Comparison of ENCODE assay signal across 19 cellular contexts in genomic region chr14:36944307-36945010, GRCh38.
A peak's percentile ranks its signal among the peaks of the same experiment; 100 is the strongest.
DNase-seq lines count a peak whose midpoint lies in the region; ATAC-seq, FAIRE-seq and TF ChIP-seq lines count a peak whose summit lies in the region.
"Had no signal": no experiment of that assay in that cellular context is flagged by ENCODE, and none has a peak within 500 bp of the region (broad histone marks: within the 10 kb centered on the region; RNA-seq: fewer than 3 reads in every experiment).

No MANE protein-coding gene starts in this region.

- peak overlapping the region; percentile 66 for H2AK5ac ChIP-seq in IMR-90 (ENCODE audit: low read depth, low read length)

- H3K4me1 ChIP-seq in IMR-90 (ENCODE audit: control insufficient read depth, insufficient read depth, low read length): peaks cover 5% of the 10 kb centered on the region

- no CpG with 5 or more reads among the region's 5 CpGs for WGBS in IMR-90 (ENCODE audit: extremely low coverage in 2 of 2, insufficient read length in 1 of 2), 2 experiments

- peak overlapping the region; percentile 38 for H2BK20ac ChIP-seq in IMR-90 (ENCODE audit: low read depth, low read length)

- H3K27me3 Mint-ChIP-seq in glutamatergic neuron (ENCODE audit: unreplicated experiment): peaks cover 3% of the 10 kb centered on the region
- H3K27me3 Mint-ChIP-seq: IgD-negative memory B cell had no signal

- H3K14ac ChIP-seq in IMR-90 (replicated peaks; ENCODE audit: low read depth, low read length): peak overlapping the region; percentile 50; the same call in 1 of the 2 replicates

- in situ Hi-C loops in IMR-90 (cut with MboI; ENCODE audit: low sequenced_read_pairs): no loop called here
- in situ Hi-C loops in astrocyte of the spinal cord (cut with HindIII; ENCODE audit: low sequenced_read_pairs): no loop called here

- H3K4ac ChIP-seq in IMR-90 (ENCODE audit: low read depth, low read length): peak overlapping the region; percentile 56

- FAIRE-seq in GM12892 (lab: Jason Lieb, UNC): no peak
- FAIRE-seq: H1, islet of Langerhans had no signal

- H3K27me3 ChIP-seq in BJ (ENCODE audit: control insufficient read depth, insufficient read depth, low read length): no peaks in the 10 kb centered on the region
- H3K27me3 ChIP-seq in IMR-90 (ENCODE audit: control insufficient read depth, insufficient read depth, low read length): no peaks in the 10 kb centered on the region

- H3K4me3 Mint-ChIP-seq in glutamatergic neuron (ENCODE audit: unreplicated experiment): peak overlapping the region; percentile 30
- H3K4me3 Mint-ChIP-seq: IgD-negative memory B cell; nephron; T-helper 1 cell treated with Interleukin-12 subunit alpha and Interleukin-12 subunit beta and Interleukin-4 antibody, amounts not matched to agents 30 μg/mL and 1 μg/mL, for 36 hours had no signal

- H3K36me3 ChIP-seq in BJ (ENCODE audit: control insufficient read depth, insufficient read depth, low read length) (no peaks in the 10 kb centered on the region), IMR-90 (ENCODE audit: control insufficient read depth, insufficient read depth, low read length) (no peaks in the 10 kb centered on the region)

- ATAC-seq in IMR-90 (ENCODE audit: low read depth) (peak; percentile 85), HG03135 (IDR thresholded peaks at IDR 0.05; ENCODE audit: unreplicated experiment) (no peak)
- ATAC-seq: activated naive CD4-positive, alpha-beta T cell treated with anti-CD3 and anti-CD28 coated beads, Interleukin-2, amount 50 U/mL, for 72 hours had no signal

- no peak overlapping the region for H3K9ac ChIP-seq in IMR-90 (ENCODE audit: low read depth, low read length)

- intact Hi-C loops in IMR-90 (cut with micrococcal nuclease): loop anchor here (2.0 to 5.0 kb wide), 4 partner anchors 178 to 1062 kb away; no protein-coding TSS in a partner anchor

- H4K8ac ChIP-seq in IMR-90 (ENCODE audit: low read depth in 2 of 2, low read length in 2 of 2): 0 out of 4 replicates have a peak overlapping the region, but pooled peaks have one; percentile 25 to 57

- no TSS peak for BruUV-seq in IMR-90 (replicated peaks; lab: Mats Ljungman, UMichigan)

- H3K4me3 ChIP-seq in BJ (ENCODE audit: low read depth, low read length): no peak overlapping the region
- no peak overlapping the region for H3K4me3 ChIP-seq in IMR-90 (ENCODE audit: insufficient read depth, low read depth, low read length)
- no peak overlapping the region for H3K4me3 ChIP-seq in astrocyte of the spinal cord (ENCODE audit: low read depth, low read length)

- DNase-seq in BJ (ENCODE audit: low read depth): peak; percentile 28
- DNase-seq in IMR-90: peak; percentile 79
- peak; percentile 17 for DNase-seq in astrocyte of the spinal cord (ENCODE audit: low read depth, low spot score)
- no peak for DNase-seq in glutamatergic neuron
- DNase-seq in hippocampal formation (lab: John Stamatoyannopoulos, UW): no peak
- no peak for DNase-seq in occipital lobe (lab: John Stamatoyannopoulos, UW)
- no peak for DNase-seq in GM12892 (ENCODE audit: insufficient read length)
- DNase-seq: activated CD4-positive, alpha-beta T cell treated with anti-CD3 and anti-CD28 coated beads for 1 hour; C1 segment of cervical spinal cord; DND-41; stimulated activated CD4-positive, alpha-beta T cell treated with anti-CD3 and anti-CD28 coated beads, Interleukin-2, amount 100 ng/mL, for 24 hours; substantia nigra had no signal

- H3K9me1 ChIP-seq in IMR-90 (ENCODE audit: insufficient read depth, low read length): peaks cover 9% of the 10 kb centered on the region

- TF ChIP-seq POLR2A in IMR-90 (IDR thresholded peaks at IDR 0.05; ENCODE audit: low read depth, low read length) (no peak), GM12892 (IDR thresholded peaks at IDR 0.05; ENCODE audit: low read depth, low read length) (no peak)

- H3K18ac ChIP-seq in IMR-90 (ENCODE audit: low read depth, low read length): no peak overlapping the region

- peak overlapping the region; percentile 16 for H4K91ac ChIP-seq in IMR-90 (ENCODE audit: insufficient read depth, low read depth, low read length)

- H3K9me3 Mint-ChIP-seq in glutamatergic neuron (ENCODE audit: unreplicated experiment): no peaks in the 10 kb centered on the region
- H3K9me3 Mint-ChIP-seq: activated naive CD4-positive, alpha-beta T cell treated with anti-CD3 and anti-CD28 coated beads, Interleukin-2, amount 50 U/mL, for 72 hours; IgD-negative memory B cell; nephron; T-helper 1 cell treated with Interleukin-12 subunit alpha and Interleukin-12 subunit beta and Interleukin-4 antibody, amounts not matched to agents 30 μg/mL and 1 μg/mL, for 36 hours had no signal

- H3K79me1 ChIP-seq in IMR-90 (ENCODE audit: low read depth in 1 of 2, low read length in 2 of 2): no peaks in the 10 kb centered on the region; a peak in 1 of 4 replicates

- H3K4me1 Mint-ChIP-seq in glutamatergic neuron (ENCODE audit: low read depth, unreplicated experiment): peaks cover 8% of the 10 kb centered on the region
- H3K4me1 Mint-ChIP-seq: IgD-negative memory B cell, nephron had no signal

- TF ChIP-seq CTCF in BJ (IDR thresholded peaks at IDR 0.05; ENCODE audit: insufficient read depth, low read depth, low read length) (no peak), IMR-90 (conservative IDR thresholded peaks at IDR 0.05; ENCODE audit: low read depth, low read length) (no peak), astrocyte of the spinal cord (IDR thresholded peaks at IDR 0.05; ENCODE audit: low read depth, low read length) (no peak), glutamatergic neuron (IDR thresholded peaks at IDR 0.05; ENCODE audit: partially characterized antibody, unreplicated experiment) (no peak)

- H3K36me3 Mint-ChIP-seq in glutamatergic neuron (ENCODE audit: unreplicated experiment): no peaks in the 10 kb centered on the region
- H3K36me3 Mint-ChIP-seq: activated naive CD4-positive, alpha-beta T cell treated with anti-CD3 and anti-CD28 coated beads, Interleukin-2, amount 50 U/mL, for 72 hours; IgD-negative memory B cell had no signal

- H3K27ac Mint-ChIP-seq in glutamatergic neuron (ENCODE audit: unreplicated experiment): no peak overlapping the region
- H3K27ac Mint-ChIP-seq: activated naive CD4-positive, alpha-beta T cell treated with anti-CD3 and anti-CD28 coated beads, Interleukin-2, amount 50 U/mL, for 72 hours; IgD-negative memory B cell; nephron; T-helper 1 cell treated with Interleukin-12 subunit alpha and Interleukin-12 subunit beta and Interleukin-4 antibody, amounts not matched to agents 30 μg/mL and 1 μg/mL, for 36 hours had no signal

- peak overlapping the region; percentile 65 for H2BK120ac ChIP-seq in IMR-90 (ENCODE audit: low read depth, low read length)

- H3K23ac ChIP-seq in IMR-90 (ENCODE audit: low read depth, low read length): peak overlapping the region; percentile 32; the same call in 1 of the 2 replicates

- CTCF ChIA-PET in BJ (lab: Yijun Ruan, JAX) (interaction anchor here (2.5 kb wide), 1 partner anchor 12 kb away, joined by 7 read pairs; no protein-coding TSS in a partner anchor), IMR-90 (lab: Yijun Ruan, JAX) (interaction anchor here (1.5 kb wide), 1 partner anchor 173 kb away, joined by 3 read pairs; no protein-coding TSS in a partner anchor)

- peak overlapping the region; percentile 77 for H2AK9ac ChIP-seq in IMR-90 (replicated peaks; ENCODE audit: low read depth, low read length, poor library complexity)

- peak overlapping the region; percentile 34 for H2AFZ ChIP-seq in IMR-90 (replicated peaks; ENCODE audit: low read length, poor library complexity)

- no peak for TF ChIP-seq RAD21 in IMR-90 (IDR thresholded peaks at IDR 0.05; ENCODE audit: low read length)

- H4K5ac ChIP-seq in IMR-90 (ENCODE audit: low read depth, low read length): no peak overlapping the region

- H3K9me3 ChIP-seq in IMR-90 (ENCODE audit: control insufficient read depth, insufficient read depth, low read length): no peaks in the 10 kb centered on the region

- no peaks in the 10 kb centered on the region for H4K20me1 ChIP-seq in IMR-90 (ENCODE audit: insufficient read depth, low read length)

- POLR2A ChIA-PET in BJ (lab: Charles Lee) (no interaction called here), IMR-90 (lab: Charles Lee; ENCODE audit: unreplicated experiment) (no interaction called here)

- dilution Hi-C loops in IMR-90 (cut with HindIII; ENCODE audit: low sequenced_read_pairs, unreplicated experiment): no loop called here

- H3K56ac ChIP-seq in IMR-90 (ENCODE audit: extremely low read depth, insufficient read depth, low read length): peak overlapping the region; percentile 40; the same call in 1 of the 2 replicates

- peak overlapping the region; percentile 28; the same call in 1 of the 3 replicates for H2BK15ac ChIP-seq in IMR-90 (ENCODE audit: low read depth, low read length)

- H3K27ac ChIP-seq in IMR-90 (ENCODE audit: insufficient read depth, low read length): no peak overlapping the region

- peak overlapping the region; percentile 49 for H2BK5ac ChIP-seq in IMR-90 (ENCODE audit: low read depth, low read length, poor library complexity, severe bottlenecking)

- peak overlapping the region; percentile 5; the same call in 1 of the 2 replicates for H3K4me2 ChIP-seq in IMR-90 (ENCODE audit: low read depth, low read length)

TF ChIP-seq in IMR-90, 13 proteins besides CTCF, POLR2A, EP300 and RAD21:
- TF ChIP-seq FOS (IDR thresholded peaks at IDR 0.05; ENCODE audit: low read depth, low read length) (peak; percentile 44; the same call in 1 of the 2 replicates), NFE2L2 (IDR thresholded peaks at IDR 0.05; ENCODE audit: low read depth, low read length) (no peak)

Comparison
In these comparisons a context has a peak if more than half of its experiments do, and no peak if none do; other contexts are left out.
1. DNase-seq: peak in BJ (single experiment), IMR-90 (single experiment) and astrocyte of the spinal cord (single experiment); none in glutamatergic neuron (single experiment), hippocampal formation (0 of 2), occipital lobe (single experiment) and GM12892 (single experiment).